19 cellular contexts compared by ENCODE assay signal in genomic region chr14:96754845-96755184, GRCh38. TPM values are rescaled to one million over a fixed set of nuclear protein-coding genes. Genes with fewer than 3 reads are reported as not detected.
DNase-seq lines count a peak whose midpoint lies in the region; ATAC-seq, FAIRE-seq and TF ChIP-seq lines count a peak whose summit lies in the region.
"Had no signal": no experiment of that assay in that cellular context is flagged by ENCODE, and none has a peak within 500 bp of the region (broad histone marks: within the 10 kb centered on the region; RNA-seq: fewer than 3 reads in every experiment).

No MANE protein-coding gene starts in this region.

- DNase-seq in DMS 273 (lab: John Stamatoyannopoulos, UW; ENCODE audit: unreplicated experiment), result peak; percentile 100
- DNase-seq in NCI-H1092 treated with DMSO at 0.1 percent for 48 hours (lab: John Stamatoyannopoulos, UW), result peak; percentile 82
- peak; percentile 77 to 78 for DNase-seq in SJCRH30
- peak; percentile 47 for DNase-seq in islet precursor cell
- DNase-seq in body of pancreas, result no peak
- DNase-seq in activated naive CD8-positive, alpha-beta T cell treated with anti-CD3 and anti-CD28 coated beads for 36 hours, result no peak
- no peak for DNase-seq in urothelium cell line (ENCODE audit: low spot score)
- DNase-seq: activated naive CD4-positive, alpha-beta T cell treated with Interleukin-2 at 50 U/mL for 16 hours; effector memory CD8-positive, alpha-beta T cell; foreskin fibroblast; immature natural killer cell; NK-92 treated with Interleukin-12 subunit alpha and Interleukin-12 subunit beta, amount 100 ng/mL, for 24 hours; ovary; Right ventricle myocardium superior; stimulated activated CD4-positive, alpha-beta T cell treated with anti-CD3 and anti-CD28 coated beads, Interleukin-15, amount 100 ng/mL, for 24 hours had no signal

- no peaks in the 10 kb centered on the region for H3K36me3 Mint-ChIP-seq in activated naive CD8-positive, alpha-beta T cell treated with anti-CD3 and anti-CD28 coated beads for 36 hours
- H3K36me3 Mint-ChIP-seq: immature natural killer cell had no signal

- intact Hi-C loops in body of pancreas (cut with DNase I), result no loop called here

- H3K27ac ChIP-seq in SJCRH30 (no peak overlapping the region), body of pancreas (no peak overlapping the region)
- H3K27ac ChIP-seq: BLaER1, breast epithelium, ovary, tibial nerve had no signal

- H3K4me1 Mint-ChIP-seq in activated naive CD8-positive, alpha-beta T cell treated with anti-CD3 and anti-CD28 coated beads for 36 hours, result no peaks in the 10 kb centered on the region
- H3K4me1 Mint-ChIP-seq: immature natural killer cell had no signal

- peaks cover 14% of the 10 kb centered on the region; the same call in 1 of the 2 replicates for H3K4me1 ChIP-seq in SJCRH30
- H3K4me1 ChIP-seq in body of pancreas, result no peaks in the 10 kb centered on the region
- H3K4me1 ChIP-seq: BLaER1, breast epithelium, tibial nerve had no signal

- no peak for TF ChIP-seq POLR2A in body of pancreas (IDR thresholded peaks at IDR 0.05)

- H3K36me3 ChIP-seq in SJCRH30 (no peaks in the 10 kb centered on the region), body of pancreas (replicated peaks in 1 of 2; ENCODE audit: insufficient read depth in 1 of 2, low read depth in 2 of 2) (no peaks in the 10 kb centered on the region)
- H3K36me3 ChIP-seq: BLaER1, breast epithelium, ovary, tibial nerve had no signal

- H3K4me3 ChIP-seq in SJCRH30 (no peak overlapping the region), body of pancreas (no peak overlapping the region)
- H3K4me3 ChIP-seq: BLaER1, breast epithelium, ovary, tibial nerve had no signal

- no peaks in the 10 kb centered on the region for H3K9me3 Mint-ChIP-seq in activated naive CD8-positive, alpha-beta T cell treated with anti-CD3 and anti-CD28 coated beads for 36 hours
- H3K9me3 Mint-ChIP-seq: effector memory CD8-positive, alpha-beta T cell; immature natural killer cell had no signal

- ATAC-seq in HG03196 (IDR thresholded peaks at IDR 0.05; ENCODE audit: unreplicated experiment) (no peak), body of pancreas (no peak)
- ATAC-seq: effector memory CD8-positive, alpha-beta T cell had no signal

- no peak overlapping the region for H3K27ac Mint-ChIP-seq in activated naive CD8-positive, alpha-beta T cell treated with anti-CD3 and anti-CD28 coated beads for 36 hours
- H3K27ac Mint-ChIP-seq: effector memory CD8-positive, alpha-beta T cell; immature natural killer cell had no signal

- FAIRE-seq in urothelium cell line (lab: Jason Lieb, UNC), result no peak

- peaks cover 15% of the 10 kb centered on the region for H3K27me3 Mint-ChIP-seq in activated naive CD8-positive, alpha-beta T cell treated with anti-CD3 and anti-CD28 coated beads for 36 hours

- TF ChIP-seq CTCF in body of pancreas (IDR thresholded peaks at IDR 0.05), result no peak

- H3K4me3 Mint-ChIP-seq in activated naive CD8-positive, alpha-beta T cell treated with anti-CD3 and anti-CD28 coated beads for 36 hours, result no peak overlapping the region
- H3K4me3 Mint-ChIP-seq: effector memory CD8-positive, alpha-beta T cell; immature natural killer cell had no signal

- H3K9me3 ChIP-seq in SJCRH30 (replicated peaks), result no peaks in the 10 kb centered on the region
- H3K9me3 ChIP-seq in body of pancreas, result no peaks in the 10 kb centered on the region
- H3K9me3 ChIP-seq: BLaER1, breast epithelium, ovary, tibial nerve had no signal

- whole genome bisulfite sequencing in body of pancreas, 2 donors, result 56 to 69% methylated on average over 6 of the region's 6 CpGs

- no peaks in the 10 kb centered on the region for H3K27me3 ChIP-seq in SJCRH30
- H3K27me3 ChIP-seq in body of pancreas, result no peaks in the 10 kb centered on the region
- H3K27me3 ChIP-seq: BLaER1, ovary had no signal

RNA-seq across cellular contexts. Expression of gene VRK1, which starts 42.4 kb away (rescaled TPM):
- total RNA-seq in SJCRH30 (2014; rRNA removed; shearing (Covaris generic)), result 119 and 124 TPM in 2 replicates
- total RNA-seq in body of pancreas, result 10 to 100 TPM in 1 of 2 donors, 1 to 10 TPM in 1; 5.6 to 10.4 TPM
- total RNA-seq in activated naive CD8-positive, alpha-beta T cell treated with anti-CD3 and anti-CD28 coated beads for 36 hours, result 10 to 100 TPM; 85.7 to 96.8 TPM

Comparison
In these comparisons a context has a peak if more than half of its experiments do, and no peak if none do; other contexts are left out.
1. DNase-seq: peak in DMS 273 (single experiment), NCI-H1092 treated with DMSO at 0.1 percent for 48 hours (single experiment), SJCRH30 (2 of 2) and islet precursor cell (single experiment); none in body of pancreas (0 of 4), activated naive CD8-positive, alpha-beta T cell treated with anti-CD3 and anti-CD28 coated beads for 36 hours (single experiment) and urothelium cell line (single experiment).
2. RNA of gene VRK1, which starts 42.4 kb away (total RNA-seq): 119 to 124 TPM in SJCRH30 and 85.7 to 96.8 TPM in activated naive CD8-positive, alpha-beta T cell treated with anti-CD3 and anti-CD28 coated beads for 36 hours; 5.6 to 10.4 TPM in body of pancreas; every median in the first group is over 4 times any median in the second.